Comparison of ENCODE assay signal across 9 cellular contexts in the genomic region with DNA sequence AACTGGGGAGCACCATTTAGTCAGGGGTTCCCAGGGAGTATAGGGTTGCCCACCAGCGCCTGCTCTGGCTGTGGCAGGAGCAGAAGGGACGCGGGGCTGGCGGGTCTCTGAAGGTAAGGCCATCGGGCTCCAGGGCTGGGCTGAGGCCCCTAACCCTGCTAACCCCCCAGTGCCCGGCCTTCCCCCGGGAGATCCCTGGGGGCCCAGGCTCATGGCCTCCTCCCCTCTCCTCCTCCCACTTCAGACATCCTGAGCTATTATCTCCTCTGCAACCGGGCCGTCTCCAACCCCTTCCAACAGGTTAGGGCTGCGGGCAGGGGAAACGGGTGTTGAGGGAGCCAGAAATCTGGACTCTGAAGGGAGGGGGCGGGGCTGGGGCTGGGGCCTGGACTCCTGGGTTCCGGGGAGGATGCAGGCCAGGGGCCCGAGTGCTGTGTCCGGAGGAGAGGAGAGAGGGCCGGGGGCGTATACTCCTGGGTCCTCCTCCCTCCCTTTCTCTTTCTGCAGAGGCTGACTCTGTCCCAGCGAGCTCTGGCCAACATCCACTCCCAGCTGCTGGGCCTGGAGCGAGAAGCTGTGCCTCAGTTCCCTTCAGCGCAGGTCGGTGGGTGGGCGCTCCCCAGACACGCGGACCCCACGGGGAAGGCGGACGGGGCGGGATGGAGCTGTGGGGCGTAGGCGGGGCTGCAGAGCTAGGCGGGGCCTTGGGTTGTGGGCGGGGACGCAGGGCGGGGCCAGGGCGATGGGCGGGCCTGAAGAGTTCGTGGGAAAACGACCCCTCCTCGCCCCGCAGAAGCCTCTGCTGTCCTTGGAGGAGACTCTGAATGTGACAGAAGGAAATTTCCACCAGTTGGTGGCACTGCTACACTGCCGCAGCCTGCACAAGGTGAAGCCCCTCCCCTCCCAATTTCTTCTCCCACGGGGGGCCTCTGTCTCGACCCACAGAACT. TPM values are rescaled to one million over a fixed set of nuclear protein-coding genes. Genes with fewer than 3 reads are reported as not detected.
DNase-seq lines count a peak whose midpoint lies in the region; ATAC-seq and TF ChIP-seq lines count a peak whose summit lies in the region.
"Had no signal": no experiment of that assay in that cellular context is flagged by ENCODE, and none has a peak within 500 bp of the region (broad histone marks: within the 10 kb centered on the region; RNA-seq: fewer than 3 reads in every experiment).

No MANE protein-coding gene starts in this region.

- CTCF ChIA-PET in MCF 10A (lab: Yijun Ruan, JAX): no interaction called here

- peak overlapping the region; percentile 74 for H3K4me3 ChIP-seq in SK-N-MC

- no TSS peak for BruUV-seq in MCF 10A (replicated peaks; lab: Mats Ljungman, UMichigan)

- POLR2A ChIA-PET in MCF 10A (lab: Yijun Ruan, JAX): interaction anchor here (4.8 kb wide), 1 partner anchor 19 kb away, joined by 29 read pairs; the partner anchor contains the start of gene LENG8

- H3K4me1 Mint-ChIP-seq in MCF 10A (ENCODE audit: insufficient read depth, unreplicated experiment): peaks cover 14% of the 10 kb centered on the region

- H3K9me3 ChIP-seq in SK-N-MC (ENCODE audit: low read depth, low read length): no peaks in the 10 kb centered on the region

- intact Hi-C loops in MCF 10A (cut with micrococcal nuclease): no loop called here

- H3K36me3 Mint-ChIP-seq in MCF 10A (ENCODE audit: insufficient read depth, unreplicated experiment): peaks cover 16% of the 10 kb centered on the region

- peak overlapping the region; percentile 48 for H3K4me3 Mint-ChIP-seq in MCF 10A (ENCODE audit: unreplicated experiment)

- ATAC-seq in GM19467 (IDR thresholded peaks at IDR 0.05; ENCODE audit: unreplicated experiment) (no peak), HG02642 (IDR thresholded peaks at IDR 0.05; ENCODE audit: poor library complexity, unreplicated experiment) (no peak)

- TF ChIP-seq CTCF in MCF 10A (IDR thresholded peaks at IDR 0.05; ENCODE audit: unreplicated experiment): no peak

- H3K9me3 Mint-ChIP-seq in MCF 10A (ENCODE audit: unreplicated experiment): no peaks in the 10 kb centered on the region

- no peak overlapping the region for H3K27ac ChIP-seq in SK-N-MC

- peak; percentile 20 for DNase-seq in NCI-H2196 (lab: John Stamatoyannopoulos, UW; ENCODE audit: unreplicated experiment)
- no peak for DNase-seq in NCI-H2196 treated with DMSO at 0.1 percent for 48 hours (lab: John Stamatoyannopoulos, UW; ENCODE audit: unreplicated experiment)
- DNase-seq in SK-N-MC (ENCODE audit: low read depth, low spot score): peak; percentile 10
- DNase-seq in MCF 10A (ENCODE audit: unreplicated experiment): peak; percentile 34
- DNase-seq in kidney tubule cell (ENCODE audit: low spot score): peak; percentile 31
- peak; percentile 20 to 37 (median 30) for DNase-seq in stimulated activated CD4-positive, alpha-beta T cell treated with anti-CD3 and anti-CD28 coated beads, TNF-alpha, amount 100 ng/mL, for 4 hours (ENCODE audit: low read depth in 3 of 3)

- H3K27ac Mint-ChIP-seq in MCF 10A (ENCODE audit: low read depth, unreplicated experiment): no peak overlapping the region

- peaks cover 13% of the 10 kb centered on the region for H3K27me3 Mint-ChIP-seq in MCF 10A (ENCODE audit: insufficient read depth, unreplicated experiment)

- no peaks in the 10 kb centered on the region for H3K36me3 ChIP-seq in SK-N-MC (ENCODE audit: insufficient read depth, low read length)

- no peak overlapping the region for H3K9ac ChIP-seq in SK-N-MC (ENCODE audit: insufficient read length)

RNA-seq across cellular contexts. Expression of gene TTYH1, which starts 15.3 kb away (rescaled TPM):
- not detected in 2 replicates for total RNA-seq in MCF 10A (2022)
- total RNA-seq: dermis microvascular lymphatic vessel endothelial cell had no signal

RNA-seq across cellular contexts. Expression of gene LENG8, which starts 18.4 kb away (rescaled TPM):
- 238 and 249 TPM in 2 replicates for total RNA-seq in MCF 10A (2022)

RNA-seq across cellular contexts. Expression of gene LENG9, which starts 33.0 kb away (rescaled TPM):
- total RNA-seq in MCF 10A (2022): 6.9 and 9.3 TPM in 2 replicates

RNA-seq across cellular contexts. Expression of gene CDC42EP5, which starts 42.5 kb away (rescaled TPM):
- 3.0 TPM in 2 replicates for total RNA-seq in MCF 10A (2022)
